Comparison of ENCODE assay signal across 1 cellular context in the genomic region with DNA sequence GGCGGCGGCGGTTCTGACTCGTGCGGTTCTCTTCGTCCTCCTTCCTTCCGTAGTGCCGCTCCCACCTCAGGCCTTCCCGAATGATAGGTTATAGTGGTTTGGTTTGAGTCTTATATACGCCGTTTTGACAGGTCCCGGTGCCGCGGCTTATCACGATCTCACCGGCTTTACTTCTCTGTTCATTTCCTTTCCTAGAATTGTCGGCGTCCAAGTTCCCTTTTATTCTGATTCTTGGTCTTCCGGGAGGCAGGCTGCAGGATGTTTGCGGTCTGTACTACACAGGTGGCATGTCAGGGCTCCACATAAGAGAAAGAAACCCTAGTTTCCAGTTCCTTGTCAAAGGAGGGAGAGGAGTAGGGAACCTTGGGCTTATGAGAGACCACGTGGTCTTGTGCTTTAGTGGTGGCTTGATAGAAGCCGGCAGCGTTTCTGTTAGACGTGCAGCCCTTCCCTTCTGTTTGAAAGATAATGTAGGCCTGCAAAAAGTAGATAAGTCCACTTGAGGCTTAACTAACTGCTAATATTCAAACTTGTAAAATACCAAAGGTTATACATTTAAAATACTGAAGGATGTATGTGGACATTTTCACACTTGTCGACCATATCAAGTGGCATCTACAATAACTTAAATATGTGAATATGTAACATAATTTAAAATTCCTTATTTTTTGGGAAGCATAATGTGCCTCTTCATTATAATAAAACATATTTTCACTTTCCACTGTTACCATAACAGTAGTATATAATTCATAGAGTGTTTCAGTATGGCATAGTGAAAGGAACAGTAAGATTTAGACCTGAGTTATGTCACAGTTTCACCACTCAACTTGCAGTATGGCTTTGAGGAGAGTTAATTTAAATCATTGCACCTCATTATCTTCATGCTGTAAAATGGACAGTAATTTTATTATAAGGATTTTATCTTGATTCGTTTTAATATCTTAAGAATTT.
A peak's percentile ranks its signal among the peaks of the same experiment; 100 is the strongest.
TF ChIP-seq lines count a peak whose summit lies in the region.

No MANE protein-coding gene starts in this region.

TF ChIP-seq in K562, 482 proteins besides CTCF, POLR2A, EP300 and RAD21 (continued from another document and continues in another):
- TF ChIP-seq, protein P1, sequence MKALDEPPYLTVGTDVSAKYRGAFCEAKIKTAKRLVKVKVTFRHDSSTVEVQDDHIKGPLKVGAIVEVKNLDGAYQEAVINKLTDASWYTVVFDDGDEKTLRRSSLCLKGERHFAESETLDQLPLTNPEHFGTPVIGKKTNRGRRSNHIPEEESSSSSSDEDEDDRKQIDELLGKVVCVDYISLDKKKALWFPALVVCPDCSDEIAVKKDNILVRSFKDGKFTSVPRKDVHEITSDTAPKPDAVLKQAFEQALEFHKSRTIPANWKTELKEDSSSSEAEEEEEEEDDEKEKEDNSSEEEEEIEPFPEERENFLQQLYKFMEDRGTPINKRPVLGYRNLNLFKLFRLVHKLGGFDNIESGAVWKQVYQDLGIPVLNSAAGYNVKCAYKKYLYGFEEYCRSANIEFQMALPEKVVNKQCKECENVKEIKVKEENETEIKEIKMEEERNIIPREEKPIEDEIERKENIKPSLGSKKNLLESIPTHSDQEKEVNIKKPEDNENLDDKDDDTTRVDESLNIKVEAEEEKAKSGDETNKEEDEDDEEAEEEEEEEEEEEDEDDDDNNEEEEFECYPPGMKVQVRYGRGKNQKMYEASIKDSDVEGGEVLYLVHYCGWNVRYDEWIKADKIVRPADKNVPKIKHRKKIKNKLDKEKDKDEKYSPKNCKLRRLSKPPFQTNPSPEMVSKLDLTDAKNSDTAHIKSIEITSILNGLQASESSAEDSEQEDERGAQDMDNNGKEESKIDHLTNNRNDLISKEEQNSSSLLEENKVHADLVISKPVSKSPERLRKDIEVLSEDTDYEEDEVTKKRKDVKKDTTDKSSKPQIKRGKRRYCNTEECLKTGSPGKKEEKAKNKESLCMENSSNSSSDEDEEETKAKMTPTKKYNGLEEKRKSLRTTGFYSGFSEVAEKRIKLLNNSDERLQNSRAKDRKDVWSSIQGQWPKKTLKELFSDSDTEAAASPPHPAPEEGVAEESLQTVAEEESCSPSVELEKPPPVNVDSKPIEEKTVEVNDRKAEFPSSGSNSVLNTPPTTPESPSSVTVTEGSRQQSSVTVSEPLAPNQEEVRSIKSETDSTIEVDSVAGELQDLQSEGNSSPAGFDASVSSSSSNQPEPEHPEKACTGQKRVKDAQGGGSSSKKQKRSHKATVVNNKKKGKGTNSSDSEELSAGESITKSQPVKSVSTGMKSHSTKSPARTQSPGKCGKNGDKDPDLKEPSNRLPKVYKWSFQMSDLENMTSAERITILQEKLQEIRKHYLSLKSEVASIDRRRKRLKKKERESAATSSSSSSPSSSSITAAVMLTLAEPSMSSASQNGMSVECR (CRISPR knock-in tag; IDR thresholded peaks at IDR 0.05), result 0 out of 2 replicates have a peak, but pooled peaks have one; percentile 29
- peak; percentile 80 for TF ChIP-seq FOXM1 (IDR thresholded peaks at IDR 0.05; ENCODE audit: low read depth)
- no peak for TF ChIP-seq FOXM1 (CRISPR knock-in tag; IDR thresholded peaks at IDR 0.05; ENCODE audit: low read depth)
- TF ChIP-seq, protein P2, sequence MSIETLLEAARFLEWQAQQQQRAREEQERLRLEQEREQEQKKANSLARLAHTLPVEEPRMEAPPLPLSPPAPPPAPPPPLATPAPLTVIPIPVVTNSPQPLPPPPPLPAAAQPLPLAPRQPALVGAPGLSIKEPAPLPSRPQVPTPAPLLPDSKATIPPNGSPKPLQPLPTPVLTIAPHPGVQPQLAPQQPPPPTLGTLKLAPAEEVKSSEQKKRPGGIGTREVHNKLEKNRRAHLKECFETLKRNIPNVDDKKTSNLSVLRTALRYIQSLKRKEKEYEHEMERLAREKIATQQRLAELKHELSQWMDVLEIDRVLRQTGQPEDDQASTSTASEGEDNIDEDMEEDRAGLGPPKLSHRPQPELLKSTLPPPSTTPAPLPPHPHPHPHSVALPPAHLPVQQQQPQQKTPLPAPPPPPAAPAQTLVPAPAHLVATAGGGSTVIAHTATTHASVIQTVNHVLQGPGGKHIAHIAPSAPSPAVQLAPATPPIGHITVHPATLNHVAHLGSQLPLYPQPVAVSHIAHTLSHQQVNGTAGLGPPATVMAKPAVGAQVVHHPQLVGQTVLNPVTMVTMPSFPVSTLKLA (conservative IDR thresholded peaks at IDR 0.05), result peak; percentile 98 to 99
- peak; percentile 63; the same call in 1 of the 2 replicates for TF ChIP-seq PML (IDR thresholded peaks at IDR 0.05; ENCODE audit: low read length)
- TF ChIP-seq, protein P3, sequence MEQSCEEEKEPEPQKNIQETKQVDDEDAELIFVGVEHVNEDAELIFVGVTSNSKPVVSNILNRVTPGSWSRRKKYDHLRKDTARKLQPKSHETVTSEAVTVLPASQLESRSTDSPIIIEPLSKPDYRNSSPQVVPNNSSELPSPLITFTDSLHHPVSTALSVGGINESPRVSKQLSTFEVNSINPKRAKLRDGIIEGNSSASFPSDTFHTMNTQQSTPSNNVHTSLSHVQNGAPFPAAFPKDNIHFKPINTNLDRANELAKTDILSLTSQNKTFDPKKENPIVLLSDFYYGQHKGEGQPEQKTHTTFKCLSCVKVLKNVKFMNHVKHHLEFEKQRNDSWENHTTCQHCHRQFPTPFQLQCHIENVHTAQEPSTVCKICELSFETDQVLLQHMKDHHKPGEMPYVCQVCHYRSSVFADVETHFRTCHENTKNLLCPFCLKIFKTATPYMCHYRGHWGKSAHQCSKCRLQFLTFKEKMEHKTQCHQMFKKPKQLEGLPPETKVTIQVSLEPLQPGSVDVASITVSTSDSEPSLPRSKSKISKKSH (CRISPR knock-in tag; IDR thresholded peaks at IDR 0.05), result no peak
- TF ChIP-seq ATF1 (CRISPR knock-in tag; IDR thresholded peaks at IDR 0.05), result no peak
- TF ChIP-seq ATF1 (tag; IDR thresholded peaks at IDR 0.05), result no peak; the same call in 1 of the 2 replicates
- TF ChIP-seq, protein P4, sequence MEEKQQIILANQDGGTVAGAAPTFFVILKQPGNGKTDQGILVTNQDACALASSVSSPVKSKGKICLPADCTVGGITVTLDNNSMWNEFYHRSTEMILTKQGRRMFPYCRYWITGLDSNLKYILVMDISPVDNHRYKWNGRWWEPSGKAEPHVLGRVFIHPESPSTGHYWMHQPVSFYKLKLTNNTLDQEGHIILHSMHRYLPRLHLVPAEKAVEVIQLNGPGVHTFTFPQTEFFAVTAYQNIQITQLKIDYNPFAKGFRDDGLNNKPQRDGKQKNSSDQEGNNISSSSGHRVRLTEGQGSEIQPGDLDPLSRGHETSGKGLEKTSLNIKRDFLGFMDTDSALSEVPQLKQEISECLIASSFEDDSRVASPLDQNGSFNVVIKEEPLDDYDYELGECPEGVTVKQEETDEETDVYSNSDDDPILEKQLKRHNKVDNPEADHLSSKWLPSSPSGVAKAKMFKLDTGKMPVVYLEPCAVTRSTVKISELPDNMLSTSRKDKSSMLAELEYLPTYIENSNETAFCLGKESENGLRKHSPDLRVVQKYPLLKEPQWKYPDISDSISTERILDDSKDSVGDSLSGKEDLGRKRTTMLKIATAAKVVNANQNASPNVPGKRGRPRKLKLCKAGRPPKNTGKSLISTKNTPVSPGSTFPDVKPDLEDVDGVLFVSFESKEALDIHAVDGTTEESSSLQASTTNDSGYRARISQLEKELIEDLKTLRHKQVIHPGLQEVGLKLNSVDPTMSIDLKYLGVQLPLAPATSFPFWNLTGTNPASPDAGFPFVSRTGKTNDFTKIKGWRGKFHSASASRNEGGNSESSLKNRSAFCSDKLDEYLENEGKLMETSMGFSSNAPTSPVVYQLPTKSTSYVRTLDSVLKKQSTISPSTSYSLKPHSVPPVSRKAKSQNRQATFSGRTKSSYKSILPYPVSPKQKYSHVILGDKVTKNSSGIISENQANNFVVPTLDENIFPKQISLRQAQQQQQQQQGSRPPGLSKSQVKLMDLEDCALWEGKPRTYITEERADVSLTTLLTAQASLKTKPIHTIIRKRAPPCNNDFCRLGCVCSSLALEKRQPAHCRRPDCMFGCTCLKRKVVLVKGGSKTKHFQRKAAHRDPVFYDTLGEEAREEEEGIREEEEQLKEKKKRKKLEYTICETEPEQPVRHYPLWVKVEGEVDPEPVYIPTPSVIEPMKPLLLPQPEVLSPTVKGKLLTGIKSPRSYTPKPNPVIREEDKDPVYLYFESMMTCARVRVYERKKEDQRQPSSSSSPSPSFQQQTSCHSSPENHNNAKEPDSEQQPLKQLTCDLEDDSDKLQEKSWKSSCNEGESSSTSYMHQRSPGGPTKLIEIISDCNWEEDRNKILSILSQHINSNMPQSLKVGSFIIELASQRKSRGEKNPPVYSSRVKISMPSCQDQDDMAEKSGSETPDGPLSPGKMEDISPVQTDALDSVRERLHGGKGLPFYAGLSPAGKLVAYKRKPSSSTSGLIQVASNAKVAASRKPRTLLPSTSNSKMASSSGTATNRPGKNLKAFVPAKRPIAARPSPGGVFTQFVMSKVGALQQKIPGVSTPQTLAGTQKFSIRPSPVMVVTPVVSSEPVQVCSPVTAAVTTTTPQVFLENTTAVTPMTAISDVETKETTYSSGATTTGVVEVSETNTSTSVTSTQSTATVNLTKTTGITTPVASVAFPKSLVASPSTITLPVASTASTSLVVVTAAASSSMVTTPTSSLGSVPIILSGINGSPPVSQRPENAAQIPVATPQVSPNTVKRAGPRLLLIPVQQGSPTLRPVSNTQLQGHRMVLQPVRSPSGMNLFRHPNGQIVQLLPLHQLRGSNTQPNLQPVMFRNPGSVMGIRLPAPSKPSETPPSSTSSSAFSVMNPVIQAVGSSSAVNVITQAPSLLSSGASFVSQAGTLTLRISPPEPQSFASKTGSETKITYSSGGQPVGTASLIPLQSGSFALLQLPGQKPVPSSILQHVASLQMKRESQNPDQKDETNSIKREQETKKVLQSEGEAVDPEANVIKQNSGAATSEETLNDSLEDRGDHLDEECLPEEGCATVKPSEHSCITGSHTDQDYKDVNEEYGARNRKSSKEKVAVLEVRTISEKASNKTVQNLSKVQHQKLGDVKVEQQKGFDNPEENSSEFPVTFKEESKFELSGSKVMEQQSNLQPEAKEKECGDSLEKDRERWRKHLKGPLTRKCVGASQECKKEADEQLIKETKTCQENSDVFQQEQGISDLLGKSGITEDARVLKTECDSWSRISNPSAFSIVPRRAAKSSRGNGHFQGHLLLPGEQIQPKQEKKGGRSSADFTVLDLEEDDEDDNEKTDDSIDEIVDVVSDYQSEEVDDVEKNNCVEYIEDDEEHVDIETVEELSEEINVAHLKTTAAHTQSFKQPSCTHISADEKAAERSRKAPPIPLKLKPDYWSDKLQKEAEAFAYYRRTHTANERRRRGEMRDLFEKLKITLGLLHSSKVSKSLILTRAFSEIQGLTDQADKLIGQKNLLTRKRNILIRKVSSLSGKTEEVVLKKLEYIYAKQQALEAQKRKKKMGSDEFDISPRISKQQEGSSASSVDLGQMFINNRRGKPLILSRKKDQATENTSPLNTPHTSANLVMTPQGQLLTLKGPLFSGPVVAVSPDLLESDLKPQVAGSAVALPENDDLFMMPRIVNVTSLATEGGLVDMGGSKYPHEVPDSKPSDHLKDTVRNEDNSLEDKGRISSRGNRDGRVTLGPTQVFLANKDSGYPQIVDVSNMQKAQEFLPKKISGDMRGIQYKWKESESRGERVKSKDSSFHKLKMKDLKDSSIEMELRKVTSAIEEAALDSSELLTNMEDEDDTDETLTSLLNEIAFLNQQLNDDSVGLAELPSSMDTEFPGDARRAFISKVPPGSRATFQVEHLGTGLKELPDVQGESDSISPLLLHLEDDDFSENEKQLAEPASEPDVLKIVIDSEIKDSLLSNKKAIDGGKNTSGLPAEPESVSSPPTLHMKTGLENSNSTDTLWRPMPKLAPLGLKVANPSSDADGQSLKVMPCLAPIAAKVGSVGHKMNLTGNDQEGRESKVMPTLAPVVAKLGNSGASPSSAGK (IDR thresholded peaks at IDR 0.05), result 0 out of 2 replicates have a peak, but pooled peaks have one; percentile 43
- TF ChIP-seq, protein P5, sequence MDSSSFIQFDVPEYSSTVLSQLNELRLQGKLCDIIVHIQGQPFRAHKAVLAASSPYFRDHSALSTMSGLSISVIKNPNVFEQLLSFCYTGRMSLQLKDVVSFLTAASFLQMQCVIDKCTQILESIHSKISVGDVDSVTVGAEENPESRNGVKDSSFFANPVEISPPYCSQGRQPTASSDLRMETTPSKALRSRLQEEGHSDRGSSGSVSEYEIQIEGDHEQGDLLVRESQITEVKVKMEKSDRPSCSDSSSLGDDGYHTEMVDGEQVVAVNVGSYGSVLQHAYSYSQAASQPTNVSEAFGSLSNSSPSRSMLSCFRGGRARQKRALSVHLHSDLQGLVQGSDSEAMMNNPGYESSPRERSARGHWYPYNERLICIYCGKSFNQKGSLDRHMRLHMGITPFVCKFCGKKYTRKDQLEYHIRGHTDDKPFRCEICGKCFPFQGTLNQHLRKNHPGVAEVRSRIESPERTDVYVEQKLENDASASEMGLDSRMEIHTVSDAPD (CRISPR knock-in tag; IDR thresholded peaks at IDR 0.05), result no peak
- no peak for TF ChIP-seq ZSCAN32 (CRISPR knock-in tag; IDR thresholded peaks at IDR 0.05)
- no peak for TF ChIP-seq KHSRP (IDR thresholded peaks at IDR 0.05)
- TF ChIP-seq LEF1 (IDR thresholded peaks at IDR 0.05), result 0 out of 2 replicates have a peak, but pooled peaks have one; percentile 37
- TF ChIP-seq ZBTB17 (CRISPR knock-in tag; IDR thresholded peaks at IDR 0.05), result no peak
- TF ChIP-seq CREB1 (IDR thresholded peaks at IDR 0.05), result 0 out of 2 replicates have a peak, but pooled peaks have one; percentile 14
- no peak for TF ChIP-seq CREB1 (CRISPR knock-in tag; IDR thresholded peaks at IDR 0.05)
- no peak for TF ChIP-seq ZNF165 (CRISPR knock-in tag; IDR thresholded peaks at IDR 0.05; ENCODE audit: borderline replicate concordance)
- TF ChIP-seq CBFB (CRISPR knock-in tag; IDR thresholded peaks at IDR 0.05), result no peak
- TF ChIP-seq KLF16 (IDR thresholded peaks at IDR 0.05), result peak; percentile 67
- no peak for TF ChIP-seq ZNF778 (CRISPR knock-in tag; IDR thresholded peaks at IDR 0.05)
- TF ChIP-seq, protein P6, sequence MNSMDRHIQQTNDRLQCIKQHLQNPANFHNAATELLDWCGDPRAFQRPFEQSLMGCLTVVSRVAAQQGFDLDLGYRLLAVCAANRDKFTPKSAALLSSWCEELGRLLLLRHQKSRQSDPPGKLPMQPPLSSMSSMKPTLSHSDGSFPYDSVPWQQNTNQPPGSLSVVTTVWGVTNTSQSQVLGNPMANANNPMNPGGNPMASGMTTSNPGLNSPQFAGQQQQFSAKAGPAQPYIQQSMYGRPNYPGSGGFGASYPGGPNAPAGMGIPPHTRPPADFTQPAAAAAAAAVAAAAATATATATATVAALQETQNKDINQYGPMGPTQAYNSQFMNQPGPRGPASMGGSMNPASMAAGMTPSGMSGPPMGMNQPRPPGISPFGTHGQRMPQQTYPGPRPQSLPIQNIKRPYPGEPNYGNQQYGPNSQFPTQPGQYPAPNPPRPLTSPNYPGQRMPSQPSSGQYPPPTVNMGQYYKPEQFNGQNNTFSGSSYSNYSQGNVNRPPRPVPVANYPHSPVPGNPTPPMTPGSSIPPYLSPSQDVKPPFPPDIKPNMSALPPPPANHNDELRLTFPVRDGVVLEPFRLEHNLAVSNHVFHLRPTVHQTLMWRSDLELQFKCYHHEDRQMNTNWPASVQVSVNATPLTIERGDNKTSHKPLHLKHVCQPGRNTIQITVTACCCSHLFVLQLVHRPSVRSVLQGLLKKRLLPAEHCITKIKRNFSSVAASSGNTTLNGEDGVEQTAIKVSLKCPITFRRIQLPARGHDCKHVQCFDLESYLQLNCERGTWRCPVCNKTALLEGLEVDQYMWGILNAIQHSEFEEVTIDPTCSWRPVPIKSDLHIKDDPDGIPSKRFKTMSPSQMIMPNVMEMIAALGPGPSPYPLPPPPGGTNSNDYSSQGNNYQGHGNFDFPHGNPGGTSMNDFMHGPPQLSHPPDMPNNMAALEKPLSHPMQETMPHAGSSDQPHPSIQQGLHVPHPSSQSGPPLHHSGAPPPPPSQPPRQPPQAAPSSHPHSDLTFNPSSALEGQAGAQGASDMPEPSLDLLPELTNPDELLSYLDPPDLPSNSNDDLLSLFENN (IDR thresholded peaks at IDR 0.05; ENCODE audit: low read depth in 2 of 2, low read length in 2 of 2), result no peak
